In genomic region chr1:210440081-210440480, GRCh38 we compare ENCODE assay signal across 25 cellular contexts.
DNase-seq lines count a peak whose midpoint lies in the region; ATAC-seq and TF ChIP-seq lines count a peak whose summit lies in the region.
"Had no signal": no experiment of that assay in that cellular context is flagged by ENCODE, and none has a peak within 500 bp of the region (broad histone marks: within the 10 kb centered on the region; RNA-seq: fewer than 3 reads in every experiment).

No MANE protein-coding gene starts in this region.

- H3K9me2 ChIP-seq in SK-N-SH = no peaks in the 10 kb centered on the region

- no peaks in the 10 kb centered on the region for H3K4me1 Mint-ChIP-seq in activated CD8-positive, alpha-beta T cell treated with anti-CD3 and anti-CD28 coated beads for 36 hours (ENCODE audit: low read depth)
- H3K4me1 Mint-ChIP-seq: T-helper 17 cell had no signal

- no peak for TF ChIP-seq RAD21 in SK-N-SH (IDR thresholded peaks at IDR 0.05; ENCODE audit: low read length)

- TF ChIP-seq POLR2A in breast epithelium (IDR thresholded peaks at IDR 0.05) = no peak

- peaks cover 13 to 19% of the 10 kb centered on the region in 2 experiments; a peak in 3 of 4 replicates for H3K4me1 ChIP-seq in SK-N-SH (ENCODE audit: control insufficient read depth in 1 of 2, insufficient read depth in 2 of 2, low read depth in 1 of 2, low read length in 1 of 2)
- no peaks in the 10 kb centered on the region for H3K4me1 ChIP-seq in breast epithelium
- H3K4me1 ChIP-seq: Peyer's patch had no signal

- peak overlapping the region; percentile 61 to 78; a peak in 2 of 4 replicates for H3K27ac ChIP-seq in SK-N-SH (ENCODE audit: low read depth in 2 of 2, low read length in 1 of 2)
- no peak overlapping the region for H3K27ac ChIP-seq in breast epithelium
- H3K27ac ChIP-seq: C4-2B, ovary, Peyer's patch, thoracic aorta had no signal

- no peaks in the 10 kb centered on the region for H3K36me3 Mint-ChIP-seq in activated CD8-positive, alpha-beta T cell treated with anti-CD3 and anti-CD28 coated beads for 36 hours (ENCODE audit: low read depth)

- H3K27me3 ChIP-seq in SK-N-SH (ENCODE audit: insufficient read depth) (no peaks in the 10 kb centered on the region), breast epithelium (no peaks in the 10 kb centered on the region)
- H3K27me3 ChIP-seq: ovary, Peyer's patch had no signal

- WGBS in SK-N-SH (ENCODE audit: low lambda C conversion rate) = 97% methylated on average over 2 of the region's 3 CpGs

- H3K36me3 ChIP-seq in SK-N-SH (replicated peaks in 1 of 2; ENCODE audit: control insufficient read depth in 1 of 2, insufficient read depth in 2 of 2, low read length in 1 of 2) (no peaks in the 10 kb centered on the region), breast epithelium (no peaks in the 10 kb centered on the region)
- H3K36me3 ChIP-seq: ovary, Peyer's patch, thoracic aorta had no signal

- no peak overlapping the region for H3K4me2 ChIP-seq in SK-N-SH

- H3K27me3 Mint-ChIP-seq in activated CD8-positive, alpha-beta T cell treated with anti-CD3 and anti-CD28 coated beads for 36 hours = no peaks in the 10 kb centered on the region
- H3K27me3 Mint-ChIP-seq: dendritic cell treated with granulocyte-macrophage colony-stimulating factor and Interleukin-4, amounts not matched to agents 40 ng/mL and 50 ng/mL, for 4 days; stimulated activated memory B cell treated with anti-CD40 and anti-IgM and Interleukin-4, amounts not matched to agents 10 μg/mL and 1 μg/mL and 100 μg/mL, for 72 hours; T-helper 17 cell had no signal

- intact Hi-C loops in breast epithelium (cut with DNase I; ENCODE audit: low total_unique reads) = no loop called here
- intact Hi-C loops in activated CD8-positive, alpha-beta T cell treated with anti-CD3 and anti-CD28 coated beads for 36 hours (cut with micrococcal nuclease) = loop anchor here (10.0 kb wide), 1 partner anchor 125 kb away; no protein-coding TSS in a partner anchor

- no peak for ATAC-seq in SK-N-SH treated with all-trans-retinoic acid at 6 μM for 48 hours
- ATAC-seq in activated CD8-positive, alpha-beta T cell treated with anti-CD3 and anti-CD28 coated beads for 36 hours = no peak
- no peak for ATAC-seq in HG02870 (IDR thresholded peaks at IDR 0.05; ENCODE audit: unreplicated experiment)
- ATAC-seq: activated T-cell treated with anti-CD3 and anti-CD28 coated beads, Interleukin-2, amount 50 U/mL, for 4 hours; naive thymus-derived CD8-positive, alpha-beta T cell; stimulated activated memory B cell treated with anti-CD40 and anti-IgM and Interleukin-4, amounts not matched to agents 10 μg/mL and 1 μg/mL and 100 μg/mL, for 72 hours; T-helper 17 cell had no signal

- POLR2A ChIA-PET in SK-N-SH (lab: Yijun Ruan, JAX) = interaction anchor here (0.5 kb wide), 1 partner anchor 923 kb away, joined by 3 read pairs; no protein-coding TSS in a partner anchor
- POLR2A ChIA-PET in activated CD8-positive, alpha-beta T cell treated with anti-CD3 and anti-CD28 coated beads for 36 hours (lab: Charles Lee) = interaction anchor here (0.7 to 1.6 kb wide), 2 partner anchors 40 to 66 kb away, joined by 3 to 4 read pairs; no protein-coding TSS in a partner anchor

- H3K9ac ChIP-seq in SK-N-SH = no peak overlapping the region

- no peaks in the 10 kb centered on the region for H4K20me1 ChIP-seq in SK-N-SH (ENCODE audit: insufficient read depth)

- no peak overlapping the region for H2AFZ ChIP-seq in SK-N-SH (ENCODE audit: low read depth)

- no peak overlapping the region for H3K4me3 Mint-ChIP-seq in activated CD8-positive, alpha-beta T cell treated with anti-CD3 and anti-CD28 coated beads for 36 hours
- H3K4me3 Mint-ChIP-seq: activated T-cell treated with anti-CD3 and anti-CD28 coated beads, Interleukin-2, amount 50 U/mL, for 4 hours; dendritic cell treated with granulocyte-macrophage colony-stimulating factor and Interleukin-4, amounts not matched to agents 40 ng/mL and 50 ng/mL, for 4 days; naive thymus-derived CD8-positive, alpha-beta T cell; stimulated activated memory B cell treated with anti-CD40 and anti-IgM and Interleukin-4, amounts not matched to agents 10 μg/mL and 1 μg/mL and 100 μg/mL, for 72 hours; T-helper 17 cell had no signal

- H3K9me3 Mint-ChIP-seq in activated CD8-positive, alpha-beta T cell treated with anti-CD3 and anti-CD28 coated beads for 36 hours = no peaks in the 10 kb centered on the region
- H3K9me3 Mint-ChIP-seq: activated T-cell treated with anti-CD3 and anti-CD28 coated beads, Interleukin-2, amount 50 U/mL, for 4 hours; dendritic cell treated with granulocyte-macrophage colony-stimulating factor and Interleukin-4, amounts not matched to agents 40 ng/mL and 50 ng/mL, for 4 days; naive thymus-derived CD8-positive, alpha-beta T cell; stimulated activated memory B cell treated with anti-CD40 and anti-IgM and Interleukin-4, amounts not matched to agents 10 μg/mL and 1 μg/mL and 100 μg/mL, for 72 hours had no signal

- H3K27ac Mint-ChIP-seq in activated CD8-positive, alpha-beta T cell treated with anti-CD3 and anti-CD28 coated beads for 36 hours = no peak overlapping the region
- H3K27ac Mint-ChIP-seq: dendritic cell treated with granulocyte-macrophage colony-stimulating factor and Interleukin-4, amounts not matched to agents 40 ng/mL and 50 ng/mL, for 4 days; stimulated activated memory B cell treated with anti-CD40 and anti-IgM and Interleukin-4, amounts not matched to agents 10 μg/mL and 1 μg/mL and 100 μg/mL, for 72 hours; T-helper 17 cell had no signal

- TF ChIP-seq CTCF in SK-N-SH (IDR thresholded peaks at IDR 0.05) = no peak
- TF ChIP-seq CTCF in breast epithelium (IDR thresholded peaks at IDR 0.05) = no peak
- TF ChIP-seq CTCF in activated CD8-positive, alpha-beta T cell treated with anti-CD3 and anti-CD28 coated beads for 36 hours (IDR thresholded peaks at IDR 0.05) = no peak

- no peak for TF ChIP-seq EP300 in SK-N-SH (IDR thresholded peaks at IDR 0.05; ENCODE audit: borderline replicate concordance in 1 of 2, low read depth in 1 of 2, low read length in 1 of 2)

- peaks cover 16% of the 10 kb centered on the region for H3F3A ChIP-seq in SK-N-SH (replicated peaks; ENCODE audit: insufficient read depth)

- CTCF ChIA-PET in SK-N-SH (lab: Yijun Ruan, JAX) = interaction anchor here (0.6 to 4.5 kb wide), 7 partner anchors 9 to 696 kb away, joined by 3 to 22 read pairs (median 6); partner anchors contain the start of gene KCNH1
- CTCF ChIA-PET in activated CD8-positive, alpha-beta T cell treated with anti-CD3 and anti-CD28 coated beads for 36 hours (lab: Charles Lee) = interaction anchor here (0.7 kb wide), 1 partner anchor 34 kb away, joined by 4 read pairs; no protein-coding TSS in a partner anchor

- DNase-seq in SK-N-SH = no peak
- peak; percentile 23 for DNase-seq in amniotic epithelial cell (ENCODE audit: low read depth)
- peak; percentile 72 for DNase-seq in myocyte (ENCODE audit: low read depth)
- no peak for DNase-seq in breast epithelium (ENCODE audit: low spot score in 2 of 2)
- DNase-seq in OCI-M1 (lab: John Stamatoyannopoulos, UW) = no peak
- no peak for DNase-seq in activated CD8-positive, alpha-beta T cell treated with anti-CD3 and anti-CD28 coated beads for 36 hours
- DNase-seq: 8988T; activated naive CD4-positive, alpha-beta T cell treated with Interleukin-2 at 50 U/mL for 16 hours; activated T-cell treated with anti-CD3 and anti-CD28 coated beads, Interleukin-2, amount 50 U/mL, for 4 hours; amygdala; glutamatergic neuron; MV-4-11; naive thymus-derived CD8-positive, alpha-beta T cell; NCI-H524 treated with DMSO at 0.1 percent for 48 hours; ovary; Peyer's patch; retina; stimulated activated CD4-positive, alpha-beta T cell treated with anti-CD3 and anti-CD28 coated beads, Interleukin-4, amount 100 ng/mL, for 1 hour; T-helper 17 cell had no signal

- H3K4me3 ChIP-seq in SK-N-SH (ENCODE audit: low read depth in 2 of 2, low read length in 1 of 2) (no peak overlapping the region), breast epithelium (no peak overlapping the region)
- H3K4me3 ChIP-seq: ovary, Peyer's patch, thoracic aorta had no signal

- H3K9me3 ChIP-seq in SK-N-SH (no peaks in the 10 kb centered on the region), breast epithelium (no peaks in the 10 kb centered on the region)
- H3K9me3 ChIP-seq: ovary, Peyer's patch, thoracic aorta had no signal

- no peaks in the 10 kb centered on the region for H3K79me2 ChIP-seq in SK-N-SH (ENCODE audit: insufficient read depth)

TF ChIP-seq in SK-N-SH, 30 proteins besides CTCF, POLR2A, EP300 and RAD21 (continues in another document):
- no peak for TF ChIP-seq TEAD4 (IDR thresholded peaks at IDR 0.05; ENCODE audit: borderline replicate concordance, insufficient read depth)
- no peak for TF ChIP-seq USF1 (IDR thresholded peaks at IDR 0.05; ENCODE audit: borderline replicate concordance, low read depth)
- no peak for TF ChIP-seq SMC3 (IDR thresholded peaks at IDR 0.05; ENCODE audit: low read depth, low read length)
- no peak for TF ChIP-seq MXI1 (IDR thresholded peaks at IDR 0.05; ENCODE audit: low read depth, low read length)
- no peak for TF ChIP-seq MAX (IDR thresholded peaks at IDR 0.05; ENCODE audit: low read depth)

TF ChIP-seq in SK-N-SH treated with all-trans-retinoic acid at 6 μM for 48 hours, 23 proteins besides CTCF, POLR2A, EP300 and RAD21 (continues in another document):
- TF ChIP-seq CSDC2 (CRISPR knock-in tag; IDR thresholded peaks at IDR 0.05) (no peak), OSR1 (CRISPR knock-in tag; IDR thresholded peaks at IDR 0.05) (no peak), ZNF70 (CRISPR knock-in tag; IDR thresholded peaks at IDR 0.05) (no peak), SNAI2 (CRISPR knock-in tag; IDR thresholded peaks at IDR 0.05) (no peak)
- TF ChIP-seq, protein P1, sequence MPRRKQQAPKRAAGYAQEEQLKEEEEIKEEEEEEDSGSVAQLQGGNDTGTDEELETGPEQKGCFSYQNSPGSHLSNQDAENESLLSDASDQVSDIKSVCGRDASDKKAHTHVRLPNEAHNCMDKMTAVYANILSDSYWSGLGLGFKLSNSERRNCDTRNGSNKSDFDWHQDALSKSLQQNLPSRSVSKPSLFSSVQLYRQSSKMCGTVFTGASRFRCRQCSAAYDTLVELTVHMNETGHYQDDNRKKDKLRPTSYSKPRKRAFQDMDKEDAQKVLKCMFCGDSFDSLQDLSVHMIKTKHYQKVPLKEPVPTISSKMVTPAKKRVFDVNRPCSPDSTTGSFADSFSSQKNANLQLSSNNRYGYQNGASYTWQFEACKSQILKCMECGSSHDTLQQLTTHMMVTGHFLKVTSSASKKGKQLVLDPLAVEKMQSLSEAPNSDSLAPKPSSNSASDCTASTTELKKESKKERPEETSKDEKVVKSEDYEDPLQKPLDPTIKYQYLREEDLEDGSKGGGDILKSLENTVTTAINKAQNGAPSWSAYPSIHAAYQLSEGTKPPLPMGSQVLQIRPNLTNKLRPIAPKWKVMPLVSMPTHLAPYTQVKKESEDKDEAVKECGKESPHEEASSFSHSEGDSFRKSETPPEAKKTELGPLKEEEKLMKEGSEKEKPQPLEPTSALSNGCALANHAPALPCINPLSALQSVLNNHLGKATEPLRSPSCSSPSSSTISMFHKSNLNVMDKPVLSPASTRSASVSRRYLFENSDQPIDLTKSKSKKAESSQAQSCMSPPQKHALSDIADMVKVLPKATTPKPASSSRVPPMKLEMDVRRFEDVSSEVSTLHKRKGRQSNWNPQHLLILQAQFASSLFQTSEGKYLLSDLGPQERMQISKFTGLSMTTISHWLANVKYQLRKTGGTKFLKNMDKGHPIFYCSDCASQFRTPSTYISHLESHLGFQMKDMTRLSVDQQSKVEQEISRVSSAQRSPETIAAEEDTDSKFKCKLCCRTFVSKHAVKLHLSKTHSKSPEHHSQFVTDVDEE (CRISPR knock-in tag; IDR thresholded peaks at IDR 0.05) = no peak

Comparison
In these comparisons a context has a peak if more than half of its experiments do, and no peak if none do; other contexts are left out.
1. DNase-seq: peak in amniotic epithelial cell (single experiment) and myocyte (single experiment); none in SK-N-SH (single experiment), breast epithelium (0 of 2), OCI-M1 (single experiment) and activated CD8-positive, alpha-beta T cell treated with anti-CD3 and anti-CD28 coated beads for 36 hours (single experiment).
2. H3K27ac ChIP-seq: peak in SK-N-SH (2 of 2); none in breast epithelium (0 of 2).